31 cellular contexts compared by ENCODE assay signal in genomic region chrX:150765782-150766350, GRCh38.
"Had no signal": no experiment of that assay in that cellular context is flagged by ENCODE, and none has a peak within 500 bp of the region (broad histone marks: within the 10 kb centered on the region; RNA-seq: fewer than 3 reads in every experiment).

No MANE protein-coding gene starts in this region.

- H3K4me2 ChIP-seq: PC-9 had no signal

- H3K27ac Mint-ChIP-seq: activated CD4-positive, alpha-beta T cell treated with anti-CD3 and anti-CD28 coated beads, Interleukin-2, amount 10 ng/mL, durations not matched to agents 24 days and 14 days; activated CD8-positive, alpha-beta T cell treated with anti-CD3 and anti-CD28 coated beads, Interleukin-2, amount 10 ng/mL, durations not matched to agents 7 days and 5 days; activated naive CD4-positive, alpha-beta T cell treated with anti-CD3 and anti-CD28 coated beads, Interleukin-2, amount 50 U/mL, for 24 hours; activated naive CD8-positive, alpha-beta T cell treated with anti-CD3 and anti-CD28 coated beads, Interleukin-2, amount 10 ng/mL, durations not matched to agents 7 days and 5 days; activated T-helper 2 cell treated with anti-CD3 and anti-CD28 coated beads, Interferon-gamma antibody, Interleukin-2, Interleukin-4, amounts not matched to agents 10 μg/mL and 5 μg/mL and 100 μg/mL, durations not matched to agents 14 hours and 24 hours and 36 hours had no signal

- H3K9me3 ChIP-seq: ascending aorta, MG63 had no signal

- ATAC-seq: activated CD8-positive, alpha-beta T cell treated with anti-CD3 and anti-CD28 coated beads, Interleukin-2, amount 10 ng/mL, durations not matched to agents 7 days and 5 days had no signal

- H3K36me3 ChIP-seq: cardiac muscle cell, MG63, WERI-Rb-1 had no signal

- H2AFZ ChIP-seq: PC-9 had no signal

- H3K27me3 ChIP-seq: ascending aorta, cardiac muscle cell, MG63 had no signal

- DNase-seq: activated CD4-positive, alpha-beta T cell treated with anti-CD3 and anti-CD28 coated beads, Interleukin-2, amount 10 ng/mL, durations not matched to agents 24 days and 14 days; activated CD4-positive, alpha-beta T cell treated with anti-CD3 and anti-CD28 coated beads, Interleukin-2, amount 50 U/mL, for 4 hours; activated CD8-positive, alpha-beta T cell treated with anti-CD3 and anti-CD28 coated beads, Interleukin-2, amount 10 ng/mL, durations not matched to agents 7 days and 5 days; activated gamma-delta T cell; activated naive CD4-positive, alpha-beta T cell treated with Interleukin-2 at 50 U/mL for 16 hours; activated naive CD8-positive, alpha-beta T cell treated with anti-CD3 and anti-CD28 coated beads, Interleukin-2, amount 10 ng/mL, durations not matched to agents 7 days and 5 days; activated T-cell treated with anti-CD3 and anti-CD28 coated beads, Interleukin-2, amount 50 U/mL, for 24 hours; MG63; MV-4-11; NCI-H1092; NCI-H146; NCI-H187; NCI-H2029 treated with DMSO at 0.1 percent for 48 hours; NCI-H2107; NCI-H2171; NCI-H510A; NCI-H526; NCI-H748 treated with DMSO at 0.1 percent for 48 hours; PC-9; Right ventricle myocardium superior; SW 1271; T-helper 1 cell; T-helper 2 cell; T-helper 9 cell had no signal

- H3K27ac ChIP-seq: ascending aorta, cardiac muscle cell, PC-9, RWPE1, WERI-Rb-1 had no signal

- H3K36me3 Mint-ChIP-seq: activated naive CD8-positive, alpha-beta T cell treated with anti-CD3 and anti-CD28 coated beads, Interleukin-2, amount 10 ng/mL, durations not matched to agents 7 days and 5 days had no signal

- H3K27me3 Mint-ChIP-seq: activated CD4-positive, alpha-beta T cell treated with anti-CD3 and anti-CD28 coated beads, Interleukin-2, amount 10 ng/mL, durations not matched to agents 24 days and 14 days; activated naive CD4-positive, alpha-beta T cell treated with anti-CD3 and anti-CD28 coated beads, Interleukin-2, amount 50 U/mL, for 24 hours; activated naive CD8-positive, alpha-beta T cell treated with anti-CD3 and anti-CD28 coated beads, Interleukin-2, amount 10 ng/mL, durations not matched to agents 7 days and 5 days; activated T-cell treated with anti-CD3 and anti-CD28 coated beads, Interleukin-2, amount 50 U/mL, for 24 hours; central memory CD8-positive, alpha-beta T cell had no signal

- H3K9me3 Mint-ChIP-seq: activated CD4-positive, alpha-beta T cell treated with anti-CD3 and anti-CD28 coated beads, Interleukin-2, amount 10 ng/mL, durations not matched to agents 24 days and 14 days; activated naive CD4-positive, alpha-beta T cell treated with anti-CD3 and anti-CD28 coated beads, Interleukin-2, amount 50 U/mL, for 24 hours; activated naive CD8-positive, alpha-beta T cell treated with anti-CD3 and anti-CD28 coated beads, Interleukin-2, amount 10 ng/mL, durations not matched to agents 7 days and 5 days; activated T-cell treated with anti-CD3 and anti-CD28 coated beads, Interleukin-2, amount 50 U/mL, for 24 hours; activated T-helper 2 cell treated with anti-CD3 and anti-CD28 coated beads, Interferon-gamma antibody, Interleukin-2, Interleukin-4, amounts not matched to agents 10 μg/mL and 5 μg/mL and 100 μg/mL, durations not matched to agents 14 hours and 24 hours and 36 hours; central memory CD8-positive, alpha-beta T cell had no signal

- H3K4me1 Mint-ChIP-seq: activated naive CD4-positive, alpha-beta T cell treated with anti-CD3 and anti-CD28 coated beads, Interleukin-2, amount 50 U/mL, for 24 hours; activated naive CD8-positive, alpha-beta T cell treated with anti-CD3 and anti-CD28 coated beads, Interleukin-2, amount 10 ng/mL, durations not matched to agents 7 days and 5 days; central memory CD8-positive, alpha-beta T cell had no signal

- H3K4me3 Mint-ChIP-seq: activated CD4-positive, alpha-beta T cell treated with anti-CD3 and anti-CD28 coated beads, Interleukin-2, amount 10 ng/mL, durations not matched to agents 24 days and 14 days; activated CD8-positive, alpha-beta T cell treated with anti-CD3 and anti-CD28 coated beads, Interleukin-2, amount 10 ng/mL, durations not matched to agents 7 days and 5 days; activated naive CD4-positive, alpha-beta T cell treated with anti-CD3 and anti-CD28 coated beads, Interleukin-2, amount 50 U/mL, for 24 hours; activated naive CD8-positive, alpha-beta T cell treated with anti-CD3 and anti-CD28 coated beads, Interleukin-2, amount 10 ng/mL, durations not matched to agents 7 days and 5 days; activated T-cell treated with anti-CD3 and anti-CD28 coated beads, Interleukin-2, amount 50 U/mL, for 24 hours; central memory CD8-positive, alpha-beta T cell had no signal

- H3K4me3 ChIP-seq: ascending aorta, cardiac muscle cell, MG63, PC-9 had no signal

- H3K4me1 ChIP-seq: ascending aorta had no signal
